ENCODE assay signal across 10 cellular contexts in genomic region chr12:9244894-9245293, GRCh38. TPM values are rescaled to one million over a fixed set of nuclear protein-coding genes. Genes with fewer than 3 reads are reported as not detected.
A peak's percentile ranks its signal among the peaks of the same experiment; 100 is the strongest.
DNase-seq lines count a peak whose midpoint lies in the region; ATAC-seq and TF ChIP-seq lines count a peak whose summit lies in the region.
"Had no signal": no experiment of that assay in that cellular context is flagged by ENCODE, and none has a peak within 500 bp of the region (broad histone marks: within the 10 kb centered on the region; RNA-seq: fewer than 3 reads in every experiment).

No MANE protein-coding gene starts in this region.

- DNase-seq in activated naive CD4-positive, alpha-beta T cell treated with Interleukin-2 at 50 U/mL for 16 hours, result peak; percentile 76
- DNase-seq in activated naive CD4-positive, alpha-beta T cell (lab: John Stamatoyannopoulos, UW), result no peak
- DNase-seq in RKO (ENCODE audit: low spot score) (peak; percentile 30), epithelial cell of esophagus (ENCODE audit: low read depth) (peak; percentile 85), testis (peak; percentile 40), RPMI8226 (no peak), cerebellar cortex (ENCODE audit: low spot score) (no peak), T-cell (no peak)
- DNase-seq: IMR-90 had no signal

- no peaks in the 10 kb centered on the region for H3K36me3 ChIP-seq in testis (ENCODE audit: low read depth, missing control alignments)

- H3K27ac Mint-ChIP-seq in T-cell, result no peak overlapping the region

- H3K9me3 Mint-ChIP-seq in T-cell, result no peaks in the 10 kb centered on the region

- H3K27me3 ChIP-seq in testis, result no peaks in the 10 kb centered on the region

- CTCF ChIA-PET in T-cell (lab: Charles Lee), result no interaction called here

- H3K4me3 Mint-ChIP-seq in T-cell, result no peak overlapping the region

- peaks cover 2 to 14% of the 10 kb centered on the region in 2 donors for H3K27me3 Mint-ChIP-seq in T-cell

- peaks cover 11 to 20% (median 12%) of the 10 kb centered on the region in 3 donors for H3K4me1 Mint-ChIP-seq in T-cell

- H3K4me3 ChIP-seq in epithelial cell of esophagus (ENCODE audit: low read length), result no peak overlapping the region
- H3K4me3 ChIP-seq in testis, result no peak overlapping the region

- TF ChIP-seq POLR2A in testis (IDR thresholded peaks at IDR 0.05), result no peak

- no peaks in the 10 kb centered on the region for H3K9me3 ChIP-seq in testis

- no peak for TF ChIP-seq CTCF in epithelial cell of esophagus (IDR thresholded peaks at IDR 0.05; ENCODE audit: insufficient read depth, low read depth, low read length, missing control alignments)
- no peak for TF ChIP-seq CTCF in testis (IDR thresholded peaks at IDR 0.05)

- no peak for ATAC-seq in T-cell (replicated peaks in 1 of 4)

- intact Hi-C loops in testis (cut with DNase I; ENCODE audit: low total_unique reads), result no loop called here

- H3K27ac ChIP-seq in testis, result peak overlapping the region; percentile 54 to 55

- H3K36me3 Mint-ChIP-seq in T-cell, result peaks cover 14% of the 10 kb centered on the region

- no peaks in the 10 kb centered on the region for H3K4me1 ChIP-seq in testis

- 49 to 60% methylated on average over 6 of the region's 6 CpGs for WGBS in testis, 2 donors

- POLR2A ChIA-PET in T-cell (lab: Charles Lee), result no interaction called here

RNA-seq across cellular contexts. Expression of gene PZP, which starts 36.7 kb away (rescaled TPM):
- 1 to 10 TPM; 4.6 to 6.5 TPM for total RNA-seq in testis
- 10.7 TPM for polyA plus RNA-seq in testis (ENCODE audit: insufficient read depth, low read depth, low replicate concordance)
- not detected for total RNA-seq in T-cell
- total RNA-seq: IMR-90, osteoblast had no signal
- polyA plus RNA-seq: IMR-90 had no signal

Comparison
In these comparisons a context has a peak if more than half of its experiments do, and no peak if none do; other contexts are left out.
1. DNase-seq: peak in activated naive CD4-positive, alpha-beta T cell treated with Interleukin-2 at 50 U/mL for 16 hours (single experiment), RKO (single experiment), epithelial cell of esophagus (single experiment) and testis (single experiment); none in activated naive CD4-positive, alpha-beta T cell (0 of 4), RPMI8226 (single experiment), cerebellar cortex (single experiment) and T-cell (0 of 34).
2. RNA of gene PZP, which starts 36.7 kb away (total RNA-seq): 4.6 to 6.5 TPM in testis; not detected in T-cell; every median in the first group is over 4 times any median in the second.